In the genomic region with DNA sequence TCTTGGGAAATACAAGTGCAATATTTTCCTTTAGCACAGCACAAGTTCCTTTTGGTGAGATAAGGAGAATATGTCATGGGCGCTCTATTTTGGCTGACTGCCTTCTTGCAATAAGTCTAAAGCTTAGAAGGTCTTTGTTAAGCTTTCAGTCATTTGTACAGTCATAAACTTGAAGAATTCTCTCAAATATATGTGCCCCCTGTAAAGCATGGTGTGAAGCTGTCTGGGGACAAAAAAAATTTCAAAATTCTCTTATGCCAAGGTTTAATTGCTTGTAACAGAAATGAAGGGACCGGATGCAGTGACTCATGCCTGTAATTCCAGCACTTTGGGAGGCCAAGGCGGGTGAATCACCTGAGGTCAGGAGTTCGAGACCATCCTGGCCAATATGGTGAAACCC, we compare ENCODE assay signal across 22 cellular contexts. TPM values are rescaled to one million over a fixed set of nuclear protein-coding genes. Genes with fewer than 3 reads are reported as not detected.
DNase-seq lines count a peak whose midpoint lies in the region; ATAC-seq and TF ChIP-seq lines count a peak whose summit lies in the region.
"Had no signal": no experiment of that assay in that cellular context is flagged by ENCODE, and none has a peak within 500 bp of the region (broad histone marks: within the 10 kb centered on the region; RNA-seq: fewer than 3 reads in every experiment).

No MANE protein-coding gene starts in this region.

- H3K36me3 ChIP-seq in A673 (ENCODE audit: insufficient read depth, low read length, poor library complexity, severe bottlenecking) (no peaks in the 10 kb centered on the region), RWPE2 (ENCODE audit: low read depth) (no peaks in the 10 kb centered on the region), fibroblast of lung (ENCODE audit: control insufficient read depth, insufficient read depth, low read length) (no peaks in the 10 kb centered on the region)
- H3K36me3 ChIP-seq: adrenal gland, neutrophil had no signal

- H3K27me3 ChIP-seq in A673 (replicated peaks; ENCODE audit: insufficient read depth, low read depth, low read length, poor library complexity) (no peaks in the 10 kb centered on the region), RWPE2 (ENCODE audit: insufficient read depth, poor library complexity, severe bottlenecking) (no peaks in the 10 kb centered on the region), fibroblast of lung (ENCODE audit: control insufficient read depth, insufficient read depth, low read length) (no peaks in the 10 kb centered on the region)
- H3K27me3 ChIP-seq: adrenal gland, dorsolateral prefrontal cortex, neutrophil had no signal

- H3K79me2 ChIP-seq in fibroblast of lung (ENCODE audit: control insufficient read depth, insufficient read depth, low read length), result no peaks in the 10 kb centered on the region

- no peak overlapping the region for H3K9ac ChIP-seq in fibroblast of lung (ENCODE audit: insufficient read depth, low read length)

- no peak overlapping the region for H3K4me2 ChIP-seq in fibroblast of lung (ENCODE audit: extremely low read depth, insufficient read depth, low read length)

- TF ChIP-seq CTCF in A673 (conservative IDR thresholded peaks at IDR 0.05; ENCODE audit: low read depth, low read length) (no peak), RWPE2 (IDR thresholded peaks at IDR 0.05; ENCODE audit: poor library complexity, severe bottlenecking) (no peak), fibroblast of lung (conservative IDR thresholded peaks at IDR 0.05 in 1 of 2, IDR thresholded peaks at IDR 0.05 in 1 of 2; ENCODE audit: low read depth in 1 of 2, low read length in 2 of 2) (no peak)

- DNase-seq in A673 (ENCODE audit: low spot score), result peak; percentile 64
- DNase-seq in HT1080 (ENCODE audit: low read depth), result peak; percentile 79
- DNase-seq in RWPE2 (ENCODE audit: low spot score), result no peak
- DNase-seq in fibroblast of lung (ENCODE audit: low read depth in 2 of 2), result peak; percentile 45 to 82
- DNase-seq in T-helper 2 cell, result no peak
- DNase-seq in NCI-H1092 treated with DMSO at 0.1 percent for 48 hours (lab: John Stamatoyannopoulos, UW), result no peak
- DNase-seq in Kasumi-1 (lab: John Stamatoyannopoulos, UW), result no peak
- DNase-seq in hepatic stellate cell (ENCODE audit: low spot score), result no peak
- DNase-seq: activated CD4-positive, alpha-beta T cell treated with anti-CD3 and anti-CD28 coated beads for 1 hour; activated CD8-positive, alpha-beta memory T cell treated with anti-CD3 and anti-CD28 coated beads for 24 hours; activated T-cell treated with anti-CD3 and anti-CD28 coated beads, Interleukin-2, amount 50 U/mL, for 24 hours; adrenal gland; caudate nucleus; dorsolateral prefrontal cortex; GDM1; mammary epithelial cell; NCI-H146; NCI-H69; SHP77 had no signal

- H4K20me1 ChIP-seq in fibroblast of lung (ENCODE audit: control insufficient read depth, extremely low read depth, insufficient read depth, low read length), result no peaks in the 10 kb centered on the region

- H3K27ac ChIP-seq in A673 (ENCODE audit: low read depth, low read length, poor library complexity, severe bottlenecking) (no peak overlapping the region), RWPE2 (ENCODE audit: poor library complexity, severe bottlenecking) (peak overlapping the region; percentile 2), fibroblast of lung (ENCODE audit: insufficient read depth, low read length) (no peak overlapping the region)
- H3K27ac ChIP-seq: adrenal gland, dorsolateral prefrontal cortex, epithelial cell of prostate, HL-60, neutrophil had no signal

- POLR2A ChIA-PET in A673 (lab: Charles Lee; ENCODE audit: low non-redundant PET), result no interaction called here

- no TSS peak for BruUV-seq in A673 (replicated peaks; lab: Mats Ljungman, UMichigan)

- H3K9me3 ChIP-seq in A673 (ENCODE audit: low read depth, low read length, poor library complexity, severe bottlenecking) (no peaks in the 10 kb centered on the region), RWPE2 (ENCODE audit: severe bottlenecking) (no peaks in the 10 kb centered on the region), fibroblast of lung (ENCODE audit: control insufficient read depth, insufficient read depth, low read depth, low read length) (no peaks in the 10 kb centered on the region)
- H3K9me3 ChIP-seq: adrenal gland, neutrophil had no signal

- 0 out of 3 replicates have a peak, but pooled peaks have one; percentile 8 for ATAC-seq in RWPE2 (ENCODE audit: low read depth)

- CTCF ChIA-PET in A673 (lab: Charles Lee), result interaction anchor here (0.6 kb wide), 1 partner anchor 432 kb away, joined by 3 read pairs; no protein-coding TSS in a partner anchor

- no peak overlapping the region for H2AFZ ChIP-seq in fibroblast of lung (ENCODE audit: low read length)

- intact Hi-C loops in A673 (cut with micrococcal nuclease; ENCODE audit: unreplicated experiment), result no loop called here

- H3K4me1 ChIP-seq in A673 (ENCODE audit: insufficient read depth, low read length, poor library complexity, severe bottlenecking), result no peaks in the 10 kb centered on the region
- H3K4me1 ChIP-seq in RWPE2 (ENCODE audit: insufficient read depth, poor library complexity, severe bottlenecking), result peaks cover 23% of the 10 kb centered on the region
- H3K4me1 ChIP-seq in fibroblast of lung (ENCODE audit: control insufficient read depth, extremely low read depth, insufficient read depth, low read length), result peaks cover 2% of the 10 kb centered on the region
- H3K4me1 ChIP-seq: adrenal gland had no signal

- H3K4me3 ChIP-seq in A673 (ENCODE audit: low read depth, low read length, poor library complexity, severe bottlenecking) (no peak overlapping the region), RWPE2 (ENCODE audit: severe bottlenecking) (no peak overlapping the region), fibroblast of lung (replicated peaks in 1 of 4; ENCODE audit: control extremely low read depth in 1 of 4, insufficient read depth in 1 of 4, low read depth in 3 of 4, low read length in 4 of 4) (no peak overlapping the region)
- H3K4me3 ChIP-seq: adrenal gland, dorsolateral prefrontal cortex had no signal

RNA-seq across cellular contexts. Expression of a gene that starts 21.7 kb away (rescaled TPM):
- total RNA-seq in A673 (2021) (17.3 and 18.3 TPM in 2 replicates), fibroblast of lung (0.99 and 1.0 TPM in 2 replicates)
- total RNA-seq in HT1080 (2014; rRNA removed; shearing (Covaris generic)), result 3.5 and 4.9 TPM in 2 replicates
- polyA plus RNA-seq in HT1080 (2015; cell fraction: cytosol; rRNA removed), result 4.0 TPM in 2 replicates
- polyA plus RNA-seq in HT1080 (2015; cell fraction: nucleus; rRNA removed), result 12.4 and 16.2 TPM in 2 replicates
- polyA plus RNA-seq in fibroblast of lung, result 0.72 and 1.0 TPM in 2 replicates
- polyA plus RNA-seq in fibroblast of lung (2012), result 0.84 and 0.97 TPM in 2 replicates
- polyA minus RNA-seq in fibroblast of lung (ENCODE audit: low replicate concordance), result 1.1 and 3.3 TPM in 2 replicates

RNA-seq across cellular contexts. Expression of a gene that starts 58.4 kb away (rescaled TPM):
- 72.5 and 74.7 TPM in 2 replicates for total RNA-seq in A673 (2021)
- 160 and 187 TPM in 2 replicates for total RNA-seq in HT1080 (2014; rRNA removed; shearing (Covaris generic))
- polyA plus RNA-seq in HT1080 (2015; cell fraction: cytosol; rRNA removed), result 136 and 139 TPM in 2 replicates
- 72.8 and 74.4 TPM in 2 replicates for polyA plus RNA-seq in HT1080 (2015; cell fraction: nucleus; rRNA removed)
- 30.6 and 31.9 TPM in 2 replicates for total RNA-seq in fibroblast of lung
- polyA plus RNA-seq in fibroblast of lung, result 36.8 and 44.9 TPM in 2 replicates
- polyA plus RNA-seq in fibroblast of lung (2012), result 47.3 and 63.3 TPM in 2 replicates
- polyA minus RNA-seq in fibroblast of lung (ENCODE audit: low replicate concordance), result 91.6 and 102 TPM in 2 replicates

Comparison
In these comparisons a context has a peak if more than half of its experiments do, and no peak if none do; other contexts are left out.
1. DNase-seq: peak in A673 (single experiment), HT1080 (single experiment) and fibroblast of lung (2 of 2); none in RWPE2 (single experiment), T-helper 2 cell (0 of 5), NCI-H1092 treated with DMSO at 0.1 percent for 48 hours (single experiment), Kasumi-1 (0 of 2) and hepatic stellate cell (single experiment).